ENCODE assay signal across 8 cellular contexts in the genomic region with DNA sequence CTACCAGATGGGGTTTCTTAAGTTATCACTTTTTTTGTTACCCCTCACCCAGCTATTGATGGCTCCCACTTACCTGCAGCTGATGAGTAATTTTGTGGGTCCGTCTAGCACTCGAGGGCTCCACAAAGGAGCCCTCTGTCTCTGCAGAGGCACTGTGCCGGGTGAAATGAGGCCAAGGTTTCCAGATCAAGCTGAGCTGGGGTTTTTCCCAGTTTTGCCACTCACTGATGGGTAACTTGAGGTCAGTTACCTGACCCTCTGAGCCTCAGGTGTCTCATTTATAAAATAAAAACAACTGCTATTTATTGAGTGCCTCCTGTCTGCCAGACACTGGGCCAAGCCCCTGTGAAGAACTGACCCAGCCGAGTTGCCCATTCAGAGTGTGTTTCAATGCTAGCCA.
"Had no signal": no experiment of that assay in that cellular context is flagged by ENCODE, and none has a peak within 500 bp of the region (broad histone marks: within the 10 kb centered on the region; RNA-seq: fewer than 3 reads in every experiment).

No MANE protein-coding gene starts in this region.

- H3K27ac ChIP-seq: GM23248, HL-60 had no signal

- H3K27ac Mint-ChIP-seq: HFFc6 had no signal

- DNase-seq: GM23248, GOT3, H7, HFFc6, IMR-90 had no signal

- H3K4me3 ChIP-seq: GM23248, HAP-1 had no signal

- ATAC-seq: HCT116 had no signal

- H3K36me3 ChIP-seq: HAP-1 had no signal

- H3K4me3 Mint-ChIP-seq: HFFc6 had no signal

- H3K4me1 ChIP-seq: HAP-1 had no signal

- H3K9me3 ChIP-seq: HAP-1 had no signal
